Comparison of ENCODE assay signal across 28 cellular contexts in genomic region chr4:85368932-85369331, GRCh38.
DNase-seq lines count a peak whose midpoint lies in the region; ATAC-seq and TF ChIP-seq lines count a peak whose summit lies in the region.
"Had no signal": no experiment of that assay in that cellular context is flagged by ENCODE, and none has a peak within 500 bp of the region (broad histone marks: within the 10 kb centered on the region; RNA-seq: fewer than 3 reads in every experiment).

No MANE protein-coding gene starts in this region.

- TF ChIP-seq POLR2A in spleen (IDR thresholded peaks at IDR 0.05) (no peak), gastrocnemius medialis (IDR thresholded peaks at IDR 0.05) (no peak)

- H3K4me3 Mint-ChIP-seq in chondrocyte (ENCODE audit: unreplicated experiment) = no peak overlapping the region
- H3K4me3 Mint-ChIP-seq: activated T-cell treated with anti-CD3 and anti-CD28 coated beads, Interleukin-2, amount 50 U/mL, for 4 hours; natural killer cell had no signal

- intact Hi-C loops in spleen (cut with DNase I; ENCODE audit: low total_unique reads) = loop anchor here (10.0 kb wide), 1 partner anchor 214 kb away; no protein-coding TSS in a partner anchor
- intact Hi-C loops in gastrocnemius medialis (cut with DNase I; ENCODE audit: low total_unique reads) = no loop called here

- no peaks in the 10 kb centered on the region for H3K4me1 Mint-ChIP-seq in chondrocyte (ENCODE audit: low read depth)
- H3K4me1 Mint-ChIP-seq: natural killer cell had no signal

- H3K4me1 ChIP-seq in spleen (peaks cover 0 to 26% (median 10%) of the 10 kb centered on the region in 6 donors), gastrocnemius medialis (peaks cover 0 to 4% of the 10 kb centered on the region in 2 donors)
- H3K4me1 ChIP-seq: left lung, stomach, thyroid gland had no signal

- peaks cover 47% of the 10 kb centered on the region for H3K27me3 Mint-ChIP-seq in chondrocyte (ENCODE audit: low read depth)

- in situ Hi-C loops in gastrocnemius medialis (cut with MboI; ENCODE audit: low sequenced_read_pairs in 4 of 4) = no loop called here

- no peaks in the 10 kb centered on the region for H3K27me3 ChIP-seq in spleen (replicated peaks in 1 of 7)
- no peaks in the 10 kb centered on the region for H3K27me3 ChIP-seq in gastrocnemius medialis
- H3K27me3 ChIP-seq: left lung, ovary, stomach, thyroid gland had no signal

- peak overlapping the region; percentile 9 for H3K27ac ChIP-seq in angular gyrus (ENCODE audit: low read depth, low read length)
- H3K27ac ChIP-seq in spleen = peak overlapping the region in 7 of 8 donors; percentile 17 to 59 (median 39)
- no peak overlapping the region for H3K27ac ChIP-seq in gastrocnemius medialis
- H3K27ac ChIP-seq: left lung, ovary, skin epidermis, stomach, thyroid gland had no signal

- DNase-seq in SIG-M5 treated with dmso at 0.1 percent for 504 hours (lab: John Stamatoyannopoulos, UW; ENCODE audit: unreplicated experiment) = peak; percentile 4
- DNase-seq in SIG-M5 (lab: John Stamatoyannopoulos, UW) = no peak
- DNase-seq in MV-4-11 (lab: John Stamatoyannopoulos, UW) = peak; percentile 19
- DNase-seq in spleen = no peak
- DNase-seq in chondrocyte (ENCODE audit: low spot score) = no peak
- DNase-seq in gastrocnemius medialis = no peak
- DNase-seq: activated CD4-positive, alpha-beta T cell treated with anti-CD3 and anti-CD28 coated beads, Interleukin-2, amount 50 U/mL, for 1 hour; activated gamma-delta T cell treated with Interleukin-2 at 50 U/mL for 16 hours; activated T-cell treated with anti-CD3 and anti-CD28 coated beads, Interleukin-2, amount 50 U/mL, for 4 hours; DMS79; GDM1; Karpas-422; left lung; natural killer cell; NCI-H1092; NCI-H187; NCI-H526; ovary; retina; RPMI8226; SK-N-SH; stimulated activated CD4-positive, alpha-beta T cell treated with anti-CD3 and anti-CD28 coated beads, Interleukin-1b, Interleukin-23, amount 100 ng/mL, for 48 hours; stimulated activated CD8-positive, alpha-beta memory T cell treated with anti-CD3 and anti-CD28 coated beads, Interleukin-4, amount 100 ng/mL, for 48 hours; stomach; thyroid gland had no signal

- no peak for TF ChIP-seq CTCF in spleen (IDR thresholded peaks at IDR 0.05 in 8 of 11, conservative IDR thresholded peaks at IDR 0.05 in 3 of 11)
- no peak for TF ChIP-seq CTCF in chondrocyte (IDR thresholded peaks at IDR 0.05)
- no peak for TF ChIP-seq CTCF in gastrocnemius medialis (IDR thresholded peaks at IDR 0.05 in 4 of 5, conservative IDR thresholded peaks at IDR 0.05 in 1 of 5)

- H3K4me3 ChIP-seq in spleen = no peak overlapping the region
- no peak overlapping the region for H3K4me3 ChIP-seq in gastrocnemius medialis
- H3K4me3 ChIP-seq: left lung, ovary, skin epidermis, stomach, thyroid gland had no signal

- no peak for ATAC-seq in gastrocnemius medialis
- no peak for ATAC-seq in activated CD4-positive, CD25-positive, alpha-beta regulatory T cell treated with anti-CD3 and anti-CD28 coated beads, Interleukin-2, amount 50 U/mL, for 24 hours
- ATAC-seq: activated T-cell treated with anti-CD3 and anti-CD28 coated beads, Interleukin-2, amount 50 U/mL, for 4 hours; left lung; natural killer cell had no signal

- H3K36me3 Mint-ChIP-seq in chondrocyte (ENCODE audit: low read depth) = no peaks in the 10 kb centered on the region
- H3K36me3 Mint-ChIP-seq: natural killer cell had no signal

- H3K9me3 Mint-ChIP-seq in chondrocyte (ENCODE audit: low read depth) = no peaks in the 10 kb centered on the region

- H3K36me3 ChIP-seq in spleen (no peaks in the 10 kb centered on the region), gastrocnemius medialis (no peaks in the 10 kb centered on the region)
- H3K36me3 ChIP-seq: left lung, ovary, stomach, thyroid gland had no signal

- H3K27ac Mint-ChIP-seq in chondrocyte (ENCODE audit: unreplicated experiment) = no peak overlapping the region
- H3K27ac Mint-ChIP-seq: natural killer cell had no signal

- WGBS in spleen, 5 donors = 9 to 21% (median 11%) methylated on average over 1 of the region's 1 CpG

- no peaks in the 10 kb centered on the region for H3K9me3 ChIP-seq in spleen
- no peaks in the 10 kb centered on the region for H3K9me3 ChIP-seq in gastrocnemius medialis
- H3K9me3 ChIP-seq: left lung, ovary, SK-N-SH, stomach, thyroid gland had no signal

Comparison
In these comparisons a context has a peak if more than half of its experiments do, and no peak if none do; other contexts are left out.
1. DNase-seq: peak in SIG-M5 treated with dmso at 0.1 percent for 504 hours (single experiment) and MV-4-11 (single experiment); none in SIG-M5 (single experiment), spleen (single experiment), chondrocyte (single experiment) and gastrocnemius medialis (0 of 2).
2. H3K27ac ChIP-seq: peak in angular gyrus (single experiment) and spleen (7 of 8); none in gastrocnemius medialis (0 of 4).